21 cellular contexts compared by ENCODE assay signal in genomic region chr1:152626688-152627087, GRCh38. TPM values are rescaled to one million over a fixed set of nuclear protein-coding genes. Genes with fewer than 3 reads are reported as not detected.
DNase-seq lines count a peak whose midpoint lies in the region; ATAC-seq, FAIRE-seq and TF ChIP-seq lines count a peak whose summit lies in the region.
"Had no signal": no experiment of that assay in that cellular context is flagged by ENCODE, and none has a peak within 500 bp of the region (broad histone marks: within the 10 kb centered on the region; RNA-seq: fewer than 3 reads in every experiment).

No MANE protein-coding gene starts in this region.

- no peaks in the 10 kb centered on the region for H3K79me2 ChIP-seq in keratinocyte (ENCODE audit: control insufficient read depth, insufficient read depth, low read length)

- H3K36me3 Mint-ChIP-seq in MCF 10A (ENCODE audit: insufficient read depth, unreplicated experiment): no peaks in the 10 kb centered on the region
- no peaks in the 10 kb centered on the region for H3K36me3 Mint-ChIP-seq in activated T-cell treated with anti-CD3 and anti-CD28 coated beads, Interleukin-2, amount 50 U/mL, for 72 hours (ENCODE audit: insufficient read depth in 2 of 2)
- H3K36me3 Mint-ChIP-seq: CD14-positive monocyte, IgD-negative memory B cell had no signal

- peaks cover 6% of the 10 kb centered on the region for H3K9me3 Mint-ChIP-seq in MCF 10A (ENCODE audit: unreplicated experiment)
- H3K9me3 Mint-ChIP-seq in activated T-cell treated with anti-CD3 and anti-CD28 coated beads, Interleukin-2, amount 50 U/mL, for 72 hours: peaks cover 0 to 1% of the 10 kb centered on the region in 2 donors

- peak; percentile 33 for DNase-seq in MCF 10A (ENCODE audit: unreplicated experiment)
- DNase-seq in breast epithelium (ENCODE audit: low spot score in 2 of 2): no peak
- peak; percentile 67 for DNase-seq in epithelial cell of esophagus (ENCODE audit: low read depth)
- DNase-seq in keratinocyte (ENCODE audit: low read depth, low spot score): peak; percentile 9
- DNase-seq in KBM-7: no peak
- DNase-seq in activated T-cell treated with anti-CD3 and anti-CD28 coated beads, Interleukin-2, amount 50 U/mL, for 72 hours: no peak
- DNase-seq: 8988T; CD4-positive, alpha-beta memory T cell; DMS153; DMS79; GDM1; GOT3; H9 had no signal

- no peak for FAIRE-seq in keratinocyte (lab: Jason Lieb, UNC)
- FAIRE-seq: HepG2 had no signal

- no peak overlapping the region for H3K4me3 ChIP-seq in breast epithelium
- no peak overlapping the region for H3K4me3 ChIP-seq in epithelial cell of esophagus (ENCODE audit: low read length)
- no peak overlapping the region for H3K4me3 ChIP-seq in keratinocyte (ENCODE audit: control insufficient read depth in 2 of 3, extremely low read depth in 1 of 3, insufficient read depth in 2 of 3, low read depth in 1 of 3, low read length in 3 of 3)
- H3K4me3 ChIP-seq: BLaER1 had no signal

- H3K4me1 ChIP-seq in breast epithelium: no peaks in the 10 kb centered on the region
- no peaks in the 10 kb centered on the region for H3K4me1 ChIP-seq in keratinocyte (ENCODE audit: control insufficient read depth, extremely low read depth, insufficient read depth, low read length)

- H3K27me3 ChIP-seq in breast epithelium: peaks cover 0 to 4% of the 10 kb centered on the region in 2 donors
- peaks cover 4% of the 10 kb centered on the region for H3K27me3 ChIP-seq in keratinocyte (ENCODE audit: control insufficient read depth, extremely low read depth, insufficient read depth, low read length)
- H3K27me3 ChIP-seq: BLaER1 had no signal

- H3K4me2 ChIP-seq in keratinocyte (ENCODE audit: control insufficient read depth, extremely low read depth, insufficient read depth, low read depth, low read length): no peak overlapping the region
- H3K4me2 ChIP-seq: BLaER1 had no signal

- no peaks in the 10 kb centered on the region for H4K20me1 ChIP-seq in keratinocyte (ENCODE audit: control insufficient read depth, extremely low read depth, insufficient read depth, low read length)
- H4K20me1 ChIP-seq: BLaER1 had no signal

- TF ChIP-seq CTCF in MCF 10A (IDR thresholded peaks at IDR 0.05; ENCODE audit: unreplicated experiment): no peak
- no peak for TF ChIP-seq CTCF in breast epithelium (IDR thresholded peaks at IDR 0.05)
- TF ChIP-seq CTCF in epithelial cell of esophagus (IDR thresholded peaks at IDR 0.05; ENCODE audit: insufficient read depth, low read depth, low read length, missing control alignments): no peak
- TF ChIP-seq CTCF in keratinocyte (optimal IDR thresholded peaks at IDR 0.05 in 1 of 3, IDR thresholded peaks at IDR 0.05 in 1 of 3, conservative IDR thresholded peaks at IDR 0.05 in 1 of 3; ENCODE audit: extremely low read depth in 1 of 3, insufficient read depth in 2 of 3, low read length in 3 of 3): no peak

- H3K9me3 ChIP-seq in breast epithelium (peaks cover 4 to 10% of the 10 kb centered on the region in 2 donors), keratinocyte (ENCODE audit: control insufficient read depth, low read depth, low read length) (no peaks in the 10 kb centered on the region)
- H3K9me3 ChIP-seq: BLaER1 had no signal

- dilution Hi-C loops in keratinocyte (cut with MboI; ENCODE audit: extremely low pct_ligation_motif_present, low sequenced_read_pairs): no loop called here

- in situ Hi-C loops in KBM-7 (cut with MboI; ENCODE audit: low pct_unique_long_range_greater_than_20kb, low sequenced_read_pairs): no loop called here

- peaks cover 8% of the 10 kb centered on the region for H3K4me1 Mint-ChIP-seq in MCF 10A (ENCODE audit: insufficient read depth, unreplicated experiment)
- H3K4me1 Mint-ChIP-seq in activated T-cell treated with anti-CD3 and anti-CD28 coated beads, Interleukin-2, amount 50 U/mL, for 72 hours (ENCODE audit: low read depth): no peaks in the 10 kb centered on the region
- H3K4me1 Mint-ChIP-seq: H9, IgD-negative memory B cell had no signal

- no peak overlapping the region for H3K27ac Mint-ChIP-seq in MCF 10A (ENCODE audit: low read depth, unreplicated experiment)
- no peak overlapping the region for H3K27ac Mint-ChIP-seq in activated T-cell treated with anti-CD3 and anti-CD28 coated beads, Interleukin-2, amount 50 U/mL, for 72 hours
- H3K27ac Mint-ChIP-seq: CD14-positive monocyte; CD4-positive, alpha-beta memory T cell; H9; IgD-negative memory B cell had no signal

- intact Hi-C loops in MCF 10A (cut with micrococcal nuclease) (no loop called here), breast epithelium (cut with DNase I; ENCODE audit: low total_unique reads) (no loop called here)

- no peak for TF ChIP-seq POLR2A in breast epithelium (IDR thresholded peaks at IDR 0.05)

- no peak overlapping the region for H2AFZ ChIP-seq in keratinocyte (ENCODE audit: control insufficient read depth, low read length)

- CTCF ChIA-PET in MCF 10A (lab: Yijun Ruan, JAX): interaction anchor here (1.2 to 2.3 kb wide), 3 partner anchors 13 to 27 kb away, joined by 3 to 7 read pairs (median 5); no protein-coding TSS in a partner anchor

- no peak overlapping the region for H3K9ac ChIP-seq in keratinocyte (ENCODE audit: control insufficient read depth, extremely low read depth, insufficient read depth, low read length)
- H3K9ac ChIP-seq: BLaER1 had no signal

- POLR2A ChIA-PET in MCF 10A (lab: Yijun Ruan, JAX): interaction anchor here (0.7 kb wide), 1 partner anchor 11 kb away, joined by 3 read pairs; no protein-coding TSS in a partner anchor

- no peak for ATAC-seq in HG02623 (IDR thresholded peaks at IDR 0.05; ENCODE audit: unreplicated experiment)
- no peak for ATAC-seq in activated T-cell treated with anti-CD3 and anti-CD28 coated beads, Interleukin-2, amount 50 U/mL, for 72 hours (replicated peaks in 1 of 2)
- ATAC-seq: HepG2 had no signal

- H3K36me3 ChIP-seq in breast epithelium (no peaks in the 10 kb centered on the region), keratinocyte (ENCODE audit: control insufficient read depth in 2 of 2, extremely low read depth in 1 of 2, insufficient read depth in 2 of 2, low read length in 2 of 2) (no peaks in the 10 kb centered on the region)
- H3K36me3 ChIP-seq: BLaER1 had no signal

- BruUV-seq in MCF 10A (replicated peaks; lab: Mats Ljungman, UMichigan): no TSS peak

- no peak overlapping the region for H3K4me3 Mint-ChIP-seq in MCF 10A (ENCODE audit: unreplicated experiment)
- no peak overlapping the region for H3K4me3 Mint-ChIP-seq in activated T-cell treated with anti-CD3 and anti-CD28 coated beads, Interleukin-2, amount 50 U/mL, for 72 hours
- H3K4me3 Mint-ChIP-seq: CD14-positive monocyte; CD4-positive, alpha-beta memory T cell; H9; IgD-negative memory B cell had no signal

- no peak overlapping the region for H3K27ac ChIP-seq in breast epithelium
- H3K27ac ChIP-seq in keratinocyte (ENCODE audit: control insufficient read depth, insufficient read depth, low read length): no peak overlapping the region
- H3K27ac ChIP-seq: BLaER1 had no signal

- H3K9me1 ChIP-seq in keratinocyte (ENCODE audit: control insufficient read depth, extremely low read depth, insufficient read depth, low read length): no peaks in the 10 kb centered on the region

- H3K27me3 Mint-ChIP-seq in MCF 10A (ENCODE audit: insufficient read depth, unreplicated experiment): no peaks in the 10 kb centered on the region
- H3K27me3 Mint-ChIP-seq in activated T-cell treated with anti-CD3 and anti-CD28 coated beads, Interleukin-2, amount 50 U/mL, for 72 hours (ENCODE audit: low read depth): peaks cover 21% of the 10 kb centered on the region

RNA-seq across cellular contexts. Expression of gene LCE3A, which starts 3.8 kb away (rescaled TPM):
- total RNA-seq in MCF 10A (2022) (not detected in 2 replicates), breast epithelium (not detected)
- not detected in 3 replicates for polyA plus RNA-seq in keratinocyte
- not detected for polyA plus RNA-seq in keratinocyte (2011; ENCODE audit: low read depth)
- polyA plus RNA-seq in keratinocyte (2011; cell fraction: cytosol; rRNA removed): not detected in 2 replicates
- polyA plus RNA-seq in keratinocyte (2011; cell fraction: nucleus; rRNA removed): not detected in 2 replicates
- polyA plus RNA-seq in keratinocyte (2012; ENCODE audit: low replicate concordance): not detected in 2 replicates
- not detected in 3 replicates for polyA minus RNA-seq in keratinocyte
- polyA minus RNA-seq in keratinocyte (2011; cell fraction: cytosol; rRNA and poly(A)+ RNA removed): not detected
- polyA minus RNA-seq in keratinocyte (2011; cell fraction: nucleus; rRNA and poly(A)+ RNA removed): not detected in 2 replicates
- not detected for total RNA-seq in activated T-cell treated with anti-CD3 and anti-CD28 coated beads, Interleukin-2, amount 50 U/mL, for 72 hours
- total RNA-seq: A673; CD4-positive, alpha-beta memory T cell; Daoy; H9; HepG2 had no signal
- polyA plus RNA-seq: AG04450; CD14-positive monocyte; CD4-positive, alpha-beta memory T cell; HepG2; IgD-negative memory B cell had no signal

RNA-seq across cellular contexts. Expression of gene LCE3B, which starts 13.1 kb away (rescaled TPM):
- total RNA-seq in MCF 10A (2022) (not detected in 2 replicates), breast epithelium (not detected)
- polyA plus RNA-seq in keratinocyte: not detected in 3 replicates
- not detected for polyA plus RNA-seq in keratinocyte (2011; ENCODE audit: low read depth)
- not detected in 2 replicates for polyA plus RNA-seq in keratinocyte (2011; cell fraction: cytosol; rRNA removed)
- not detected in 2 replicates for polyA plus RNA-seq in keratinocyte (2011; cell fraction: nucleus; rRNA removed)
- not detected in 2 replicates for polyA plus RNA-seq in keratinocyte (2012; ENCODE audit: low replicate concordance)
- not detected in 3 replicates for polyA minus RNA-seq in keratinocyte
- not detected for polyA minus RNA-seq in keratinocyte (2011; cell fraction: cytosol; rRNA and poly(A)+ RNA removed)
- not detected in 2 replicates for polyA minus RNA-seq in keratinocyte (2011; cell fraction: nucleus; rRNA and poly(A)+ RNA removed)
- total RNA-seq in activated T-cell treated with anti-CD3 and anti-CD28 coated beads, Interleukin-2, amount 50 U/mL, for 72 hours: not detected
- total RNA-seq: A673; CD4-positive, alpha-beta memory T cell; Daoy; H9; HepG2 had no signal
- polyA plus RNA-seq: AG04450; CD14-positive monocyte; CD4-positive, alpha-beta memory T cell; HepG2; IgD-negative memory B cell had no signal

RNA-seq across cellular contexts. Expression of gene LCE3C, which starts 26.7 kb away (rescaled TPM):
- total RNA-seq in MCF 10A (2022) (not detected in 2 replicates), breast epithelium (not detected)
- 0.20 to 0.34 TPM in 2 of 3 replicates, not detected in the other for polyA plus RNA-seq in keratinocyte
- polyA plus RNA-seq in keratinocyte (2011; ENCODE audit: low read depth): not detected
- polyA plus RNA-seq in keratinocyte (2011; cell fraction: cytosol; rRNA removed): not detected in 2 replicates
- not detected in 2 replicates for polyA plus RNA-seq in keratinocyte (2011; cell fraction: nucleus; rRNA removed)
- 2.6 TPM in 1 of 2 replicates, not detected in the other for polyA plus RNA-seq in keratinocyte (2012; ENCODE audit: low replicate concordance)
- not detected in 3 replicates for polyA minus RNA-seq in keratinocyte
- polyA minus RNA-seq in keratinocyte (2011; cell fraction: cytosol; rRNA and poly(A)+ RNA removed): not detected
- not detected in 2 replicates for polyA minus RNA-seq in keratinocyte (2011; cell fraction: nucleus; rRNA and poly(A)+ RNA removed)
- not detected for total RNA-seq in activated T-cell treated with anti-CD3 and anti-CD28 coated beads, Interleukin-2, amount 50 U/mL, for 72 hours
- total RNA-seq: A673; CD4-positive, alpha-beta memory T cell; Daoy; H9; HepG2 had no signal
- polyA plus RNA-seq: AG04450; CD14-positive monocyte; CD4-positive, alpha-beta memory T cell; HepG2; IgD-negative memory B cell had no signal

RNA-seq across cellular contexts. Expression of gene LCE2D, which starts 36.5 kb away (rescaled TPM):
- total RNA-seq in MCF 10A (2022) (not detected in 2 replicates), breast epithelium (not detected)
- not detected in 3 replicates for polyA plus RNA-seq in keratinocyte
- polyA plus RNA-seq in keratinocyte (2011; ENCODE audit: low read depth): 1.2 TPM
- polyA plus RNA-seq in keratinocyte (2011; cell fraction: cytosol; rRNA removed): not detected in 2 replicates
- not detected in 2 replicates for polyA plus RNA-seq in keratinocyte (2011; cell fraction: nucleus; rRNA removed)
- 0.22 and 15.3 TPM in 2 replicates for polyA plus RNA-seq in keratinocyte (2012; ENCODE audit: low replicate concordance)
- polyA minus RNA-seq in keratinocyte: not detected in 3 replicates
- not detected for polyA minus RNA-seq in keratinocyte (2011; cell fraction: cytosol; rRNA and poly(A)+ RNA removed)
- not detected in 2 replicates for polyA minus RNA-seq in keratinocyte (2011; cell fraction: nucleus; rRNA and poly(A)+ RNA removed)
- not detected for total RNA-seq in activated T-cell treated with anti-CD3 and anti-CD28 coated beads, Interleukin-2, amount 50 U/mL, for 72 hours
- total RNA-seq: A673; CD4-positive, alpha-beta memory T cell; Daoy; H9; HepG2 had no signal
- polyA plus RNA-seq: AG04450; CD14-positive monocyte; CD4-positive, alpha-beta memory T cell; HepG2; IgD-negative memory B cell had no signal

RNA-seq across cellular contexts. Expression of gene LCE3D, which starts 46.4 kb away (rescaled TPM):
- total RNA-seq in MCF 10A (2022) (0.75 TPM in 1 of 2 replicates, not detected in the other), breast epithelium (not detected)
- polyA plus RNA-seq in keratinocyte: 1.2 to 9.1 TPM (median 4.4 TPM) in 3 replicates
- polyA plus RNA-seq in keratinocyte (2011; ENCODE audit: low read depth): 403 TPM
- polyA plus RNA-seq in keratinocyte (2011; cell fraction: cytosol; rRNA removed): 3.9 and 9.9 TPM in 2 replicates
- polyA plus RNA-seq in keratinocyte (2011; cell fraction: nucleus; rRNA removed): 3.2 and 9.0 TPM in 2 replicates
- 12.9 and 3,515 TPM in 2 replicates for polyA plus RNA-seq in keratinocyte (2012; ENCODE audit: low replicate concordance)
- 1.1 to 1.2 TPM in 2 of 3 replicates, not detected in the other for polyA minus RNA-seq in keratinocyte
- not detected for polyA minus RNA-seq in keratinocyte (2011; cell fraction: cytosol; rRNA and poly(A)+ RNA removed)
- 2.0 and 8.4 TPM in 2 replicates for polyA minus RNA-seq in keratinocyte (2011; cell fraction: nucleus; rRNA and poly(A)+ RNA removed)
- not detected for total RNA-seq in activated T-cell treated with anti-CD3 and anti-CD28 coated beads, Interleukin-2, amount 50 U/mL, for 72 hours
- total RNA-seq: A673; CD4-positive, alpha-beta memory T cell; Daoy; H9; HepG2 had no signal
- polyA plus RNA-seq: AG04450; CD14-positive monocyte; CD4-positive, alpha-beta memory T cell; HepG2; IgD-negative memory B cell had no signal

Comparison
In these comparisons a context has a peak if more than half of its experiments do, and no peak if none do; other contexts are left out.
1. DNase-seq: peak in MCF 10A (single experiment), epithelial cell of esophagus (single experiment) and keratinocyte (single experiment); none in breast epithelium (0 of 2), KBM-7 (single experiment) and activated T-cell treated with anti-CD3 and anti-CD28 coated beads, Interleukin-2, amount 50 U/mL, for 72 hours (0 of 2).